In the genomic region with DNA sequence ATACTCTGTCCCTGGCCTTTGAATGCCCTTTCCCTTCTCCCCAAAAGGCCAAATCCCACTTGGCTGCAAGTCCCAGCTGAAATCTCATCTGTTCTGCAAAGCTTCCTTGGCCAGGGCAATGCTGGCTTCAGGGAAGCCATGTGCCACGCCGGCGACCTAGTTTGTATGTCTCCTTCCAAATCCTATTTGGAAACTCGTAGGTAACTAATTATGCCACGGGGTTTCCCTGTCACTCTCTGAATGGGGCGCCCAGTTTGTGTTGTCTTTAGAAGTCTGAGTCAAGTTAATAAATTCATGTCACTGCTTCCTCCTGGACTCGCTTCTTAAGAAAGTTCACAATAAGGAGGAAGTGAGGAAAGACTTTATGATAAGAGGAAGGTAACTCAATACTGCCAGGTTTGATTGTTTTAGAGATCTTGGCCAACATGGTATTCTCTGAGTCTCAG, we compare ENCODE assay signal across 13 cellular contexts. TPM values are rescaled to one million over a fixed set of nuclear protein-coding genes. Genes with fewer than 3 reads are reported as not detected.
DNase-seq lines count a peak whose midpoint lies in the region; ATAC-seq and TF ChIP-seq lines count a peak whose summit lies in the region.
"Had no signal": no experiment of that assay in that cellular context is flagged by ENCODE, and none has a peak within 500 bp of the region (broad histone marks: within the 10 kb centered on the region; RNA-seq: fewer than 3 reads in every experiment).

No MANE protein-coding gene starts in this region.

- H3K36me3 ChIP-seq in adrenal gland (replicated peaks in 1 of 2) (peaks cover 0 to 29% of the 10 kb centered on the region in 2 donors), mucosa of descending colon (ENCODE audit: low read depth) (no peaks in the 10 kb centered on the region), urinary bladder (ENCODE audit: insufficient read depth) (no peaks in the 10 kb centered on the region)

- H3K27me3 ChIP-seq in adrenal gland, result no peaks in the 10 kb centered on the region

- TF ChIP-seq CTCF in adrenal gland (IDR thresholded peaks at IDR 0.05), result no peak
- TF ChIP-seq CTCF in mucosa of descending colon (IDR thresholded peaks at IDR 0.05), result no peak

- ATAC-seq in mucosa of descending colon, result peak; percentile 82

- H3K9me3 ChIP-seq in adrenal gland (replicated peaks in 1 of 3) (no peaks in the 10 kb centered on the region), mucosa of descending colon (no peaks in the 10 kb centered on the region)

- no peak for TF ChIP-seq POLR2A in adrenal gland (IDR thresholded peaks at IDR 0.05)

- H3K4me1 ChIP-seq in adrenal gland (replicated peaks in 1 of 2) (peaks cover 5 to 61% of the 10 kb centered on the region in 2 donors), mucosa of descending colon (ENCODE audit: low read depth) (peaks cover 12% of the 10 kb centered on the region), urinary bladder (ENCODE audit: insufficient read depth) (peaks cover 1% of the 10 kb centered on the region)

- DNase-seq in SIG-M5 treated with dmso at 0.1 percent for 504 hours (lab: John Stamatoyannopoulos, UW; ENCODE audit: unreplicated experiment) (peak; percentile 70), SIG-M5 (lab: John Stamatoyannopoulos, UW) (no peak), adrenal gland (peak in 1 of 7 donors; percentile 52), mucosa of descending colon (no peak), hepatic stellate cell (ENCODE audit: low spot score) (no peak), amygdala (lab: John Stamatoyannopoulos, UW) (no peak), COLO668 (lab: John Stamatoyannopoulos, UW; ENCODE audit: unreplicated experiment) (no peak)
- DNase-seq: activated T-cell treated with anti-CD3 and anti-CD28 coated beads, Interleukin-2, amount 50 U/mL, for 24 hours; central memory CD4-positive, alpha-beta T cell; DMS79 treated with DMSO at 0.1 percent for 48 hours; NCI-H1694 had no signal

- peak overlapping the region in 4 of 5 donors; percentile 44 to 94 (median 60) for H3K27ac ChIP-seq in adrenal gland
- H3K27ac ChIP-seq in urinary bladder (ENCODE audit: low read depth), result peak overlapping the region; percentile 85
- H3K27ac ChIP-seq: 22Rv1 had no signal

- H3K4me3 ChIP-seq in adrenal gland, result no peak overlapping the region
- no peak overlapping the region for H3K4me3 ChIP-seq in mucosa of descending colon
- H3K4me3 ChIP-seq in urinary bladder (ENCODE audit: low read depth, low read length), result no peak overlapping the region

- WGBS in adrenal gland, 4 donors, result 64 to 78% (median 65%) methylated on average over 7 of the region's 7 CpGs
- WGBS in urinary bladder, result 72% methylated on average over 7 of the region's 7 CpGs

- intact Hi-C loops in adrenal gland (cut with DNase I), result no loop called here
- intact Hi-C loops in mucosa of descending colon (cut with DNase I, micrococcal nuclease), result no loop called here

RNA-seq across cellular contexts. Expression of a gene that starts 19.1 kb away (rescaled TPM):
- total RNA-seq in adrenal gland, result 100 to 1,000 TPM in 6 of 8 donors, 10 to 100 TPM in 2; 41.2 to 213 (median 138) TPM
- polyA plus RNA-seq in adrenal gland, result 10 to 100 TPM; 43.8 to 54.9 (median 50.8) TPM
- 100 to 1,000 TPM; 109 to 132 (median 113) TPM for total RNA-seq in mucosa of descending colon
- total RNA-seq in urinary bladder, result 48.4 TPM
- polyA plus RNA-seq in urinary bladder, result 95.1 TPM

RNA-seq across cellular contexts. Expression of a gene that starts 42.4 kb away (rescaled TPM):
- total RNA-seq in adrenal gland, result 10 to 100 TPM in 6 of 8 donors, 1 to 10 TPM in 2; 9.3 to 18.6 (median 16.0) TPM
- polyA plus RNA-seq in adrenal gland, result 10 to 100 TPM in 1 of 3 donors, 1 to 10 TPM in 2; 5.9 to 17.8 (median 7.4) TPM
- 10 to 100 TPM; 11.0 to 21.0 (median 11.6) TPM for total RNA-seq in mucosa of descending colon
- 28.0 TPM for total RNA-seq in urinary bladder
- polyA plus RNA-seq in urinary bladder, result 16.1 TPM

RNA-seq across cellular contexts. Expression of a gene that starts 50.2 kb away (rescaled TPM):
- total RNA-seq in adrenal gland (10 to 100 TPM; 21.1 to 29.7 (median 24.1) TPM), mucosa of descending colon (10 to 100 TPM; 16.9 to 24.3 (median 20.9) TPM), urinary bladder (13.9 TPM)
- polyA plus RNA-seq in adrenal gland (10 to 100 TPM in 1 of 3 donors, 1 to 10 TPM in 2; 5.1 to 13.7 (median 6.2) TPM), urinary bladder (12.1 TPM)
